Comparison of ENCODE assay signal across 8 cellular contexts in genomic region chr1:213374369-213374768, GRCh38.
A peak's percentile ranks its signal among the peaks of the same experiment; 100 is the strongest.
DNase-seq lines count a peak whose midpoint lies in the region; ATAC-seq, FAIRE-seq and TF ChIP-seq lines count a peak whose summit lies in the region.

No MANE protein-coding gene starts in this region.

- H3K9me3 ChIP-seq in K562 (replicated peaks; ENCODE audit: control insufficient read depth, insufficient read depth, low read depth, low read length): no peaks in the 10 kb centered on the region

- peaks cover 1 to 10% of the 10 kb centered on the region in 2 donors for H3K27me3 Mint-ChIP-seq in T-cell

- no peak overlapping the region for H3K27ac Mint-ChIP-seq in T-cell

- TF ChIP-seq EP300 in K562 (IDR thresholded peaks at IDR 0.05; ENCODE audit: low read length): no peak

- peaks cover 3 to 8% of the 10 kb centered on the region in 2 experiments; a peak in 4 of 5 replicates for H3K27me3 ChIP-seq in K562 (ENCODE audit: control insufficient read depth in 2 of 2, insufficient read depth in 2 of 2, low read length in 2 of 2)

- TF ChIP-seq POLR2A in K562 (conservative IDR thresholded peaks at IDR 0.05): no peak

- no peaks in the 10 kb centered on the region for H3K79me2 ChIP-seq in K562 (ENCODE audit: control insufficient read depth, insufficient read depth, low read length)

- H3K4me2 ChIP-seq in K562 (ENCODE audit: insufficient read depth, low read length): no peak overlapping the region

- H3K4me3 ChIP-seq in K562: no peak overlapping the region

- no peaks in the 10 kb centered on the region for H3K36me3 ChIP-seq in K562 (ENCODE audit: control insufficient read depth, insufficient read depth, low read length)

- POLR2A ChIA-PET in T-cell (lab: Charles Lee): no interaction called here
- POLR2A ChIA-PET in K562 (lab: Yijun Ruan, JAX): no interaction called here

- peak; percentile 73 to 86 for TF ChIP-seq RAD21 in K562 (CRISPR knock-in tag; conservative IDR thresholded peaks at IDR 0.05 in 1 of 2, IDR thresholded peaks at IDR 0.05 in 1 of 2)

- peak overlapping the region; percentile 5; the same call in 1 of the 2 replicates for H2AFZ ChIP-seq in K562 (ENCODE audit: low read depth, low read length)

- H3K27ac ChIP-seq in K562 (ENCODE audit: extremely low read depth, low read depth, low read length): no peak overlapping the region

- peak; percentile 92 for FAIRE-seq in K562 (lab: Jason Lieb, UNC)

- no peaks in the 10 kb centered on the region for H3K4me1 ChIP-seq in K562 (replicated peaks in 1 of 2; ENCODE audit: control insufficient read depth in 2 of 2, insufficient read depth in 2 of 2, low read length in 2 of 2)

- no peaks in the 10 kb centered on the region for H3K9me1 ChIP-seq in K562 (ENCODE audit: control insufficient read depth, insufficient read depth, low read length)

- in situ Hi-C loops in K562 (cut with MboI): no loop called here

- no TSS peak for BruUV-seq in K562 (replicated peaks; lab: Mats Ljungman, UMichigan)

- H4K20me1 ChIP-seq in K562 (replicated peaks; ENCODE audit: control insufficient read depth, insufficient read depth, low read length): no peaks in the 10 kb centered on the region

- H3K9ac ChIP-seq in K562 (ENCODE audit: insufficient read depth in 1 of 2, low read depth in 2 of 2, low read length in 2 of 2): no peak overlapping the region

- H3K9me3 Mint-ChIP-seq in T-cell: no peaks in the 10 kb centered on the region

- ATAC-seq in HG02571 (IDR thresholded peaks at IDR 0.05; ENCODE audit: unreplicated experiment) (peak; percentile 75), T-cell (replicated peaks in 1 of 4) (no peak), K562 (peak; percentile 95)

- intact Hi-C loops in K562 (cut with micrococcal nuclease): loop anchor here (1.0 to 10.0 kb wide), 4 partner anchors 132 to 749 kb away; no protein-coding TSS in a partner anchor

- peak; percentile 79 to 94 (median 89) for TF ChIP-seq CTCF in K562 (IDR thresholded peaks at IDR 0.05 in 2 of 3, conservative IDR thresholded peaks at IDR 0.05 in 1 of 3; ENCODE audit: insufficient read depth in 2 of 3, low read depth in 1 of 3, low read length in 3 of 3)

- CTCF ChIA-PET in T-cell (lab: Charles Lee): no interaction called here
- CTCF ChIA-PET in K562 (lab: Yijun Ruan, JAX; ENCODE audit: low intra/inter-chr PET ratio): no interaction called here

- no peak overlapping the region for H3K4me3 Mint-ChIP-seq in T-cell

- WGBS in K562 (ENCODE audit: insufficient coverage, low coverage, missing lambda C conversion rate): 15% methylated on average over 5 of the region's 5 CpGs

- no peaks in the 10 kb centered on the region for H3K4me1 Mint-ChIP-seq in T-cell

- DNase-seq in NOMO-1 (lab: John Stamatoyannopoulos, UW; ENCODE audit: unreplicated experiment in 2 of 2): peak; percentile 26 to 55
- DNase-seq in NOMO-1 treated with dmso at 0.1 percent for 144 hours (lab: John Stamatoyannopoulos, UW; ENCODE audit: unreplicated experiment): no peak
- peak; percentile 80 for DNase-seq in NCI-H1092 treated with DMSO at 0.1 percent for 48 hours (lab: John Stamatoyannopoulos, UW)
- DNase-seq in T-cell: peak in 31 of 34 experiments; percentile 8 to 56 (median 28)
- peak; percentile 77 to 83 (median 82) for DNase-seq in K562 (ENCODE audit: extremely low read depth in 1 of 4, low spot score in 3 of 4)
- DNase-seq in iris pigment epithelial cell (ENCODE audit: low read depth): peak; percentile 29
- peak; percentile 65 for DNase-seq in stimulated activated CD4-positive, alpha-beta T cell treated with anti-CD3 and anti-CD28 coated beads, Interleukin-4, amount 100 ng/mL, for 1 hour

- no peaks in the 10 kb centered on the region for H3K36me3 Mint-ChIP-seq in T-cell

TF ChIP-seq in K562, 482 proteins besides CTCF, POLR2A, EP300 and RAD21:
- TF ChIP-seq FOXJ2 (tag; IDR thresholded peaks at IDR 0.05) (no peak), DEAF1 (CRISPR knock-in tag; IDR thresholded peaks at IDR 0.05) (peak; percentile 60; the same call in 1 of the 2 replicates), CBX2 (IDR thresholded peaks at IDR 0.05; ENCODE audit: insufficient read depth, low read length, poor library complexity, severe bottlenecking) (no peak), XRCC3 (IDR thresholded peaks at IDR 0.05) (no peak), SNRNP70 (optimal IDR thresholded peaks at IDR 0.05; ENCODE audit: low read depth, low read length) (no peak), KLF16 (IDR thresholded peaks at IDR 0.05) (peak; percentile 43; the same call in 1 of the 2 replicates), ZSCAN29 (IDR thresholded peaks at IDR 0.05) (no peak), TBL1XR1 (IDR thresholded peaks at IDR 0.05; ENCODE audit: low read length in 2 of 2) (no peak), RNF2 (IDR thresholded peaks at IDR 0.05) (no peak), ZNF224 (CRISPR knock-in tag; IDR thresholded peaks at IDR 0.05) (no peak), TEAD2 (tag; IDR thresholded peaks at IDR 0.05) (no peak), NCOA2 (IDR thresholded peaks at IDR 0.05; ENCODE audit: partially characterized antibody in 2 of 2) (no peak), ZNF584 (CRISPR knock-in tag; IDR thresholded peaks at IDR 0.05; ENCODE audit: low read depth) (no peak), ILF3 (IDR thresholded peaks at IDR 0.05; ENCODE audit: borderline replicate concordance) (no peak), TCF7 (IDR thresholded peaks at IDR 0.05; ENCODE audit: borderline replicate concordance) (no peak), HSF4 (CRISPR knock-in tag; IDR thresholded peaks at IDR 0.05; ENCODE audit: borderline replicate concordance) (no peak), ZNF507 (tag; conservative IDR thresholded peaks at IDR 0.05) (no peak), ZBTB7A (IDR thresholded peaks at IDR 0.05; ENCODE audit: borderline replicate concordance, control insufficient read depth, low read depth, low read length) (peak; percentile 85), XRCC5 (IDR thresholded peaks at IDR 0.05; ENCODE audit: low read depth, low read length) (0 out of 2 replicates have a peak, but pooled peaks have one; percentile 56), GTF3C2 (IDR thresholded peaks at IDR 0.05; ENCODE audit: borderline replicate concordance, extremely low read depth, insufficient read length) (no peak), SMC3 (conservative IDR thresholded peaks at IDR 0.05; ENCODE audit: insufficient read depth, low read depth, low read length) (peak; percentile 69), RB1 (IDR thresholded peaks at IDR 0.05; ENCODE audit: low read depth) (peak; percentile 42; the same call in 1 of the 2 replicates), NCOR1 (IDR thresholded peaks at IDR 0.05) (no peak), MAZ (CRISPR knock-in tag; conservative IDR thresholded peaks at IDR 0.05 in 1 of 2, IDR thresholded peaks at IDR 0.05 in 1 of 2) (peak in 1 of 2 experiments; percentile 47; a peak in 1 of 4 replicates), ZNF146 (CRISPR knock-in tag; IDR thresholded peaks at IDR 0.05; ENCODE audit: unreplicated experiment) (no peak), ZNF23 (CRISPR knock-in tag; IDR thresholded peaks at IDR 0.05) (no peak), MED1 (CRISPR knock-in tag; IDR thresholded peaks at IDR 0.05; ENCODE audit: borderline replicate concordance) (no peak), NFE2 (IDR thresholded peaks at IDR 0.05; ENCODE audit: low read depth) (no peak), RFX1 (IDR thresholded peaks at IDR 0.05) (no peak)
TF ChIP-seq in K562: peak in this region for 7.

Comparison
In these comparisons a context has a peak if more than half of its experiments do, and no peak if none do; other contexts are left out.
1. ATAC-seq: peak in HG02571 (single experiment) and K562 (single experiment); none in T-cell (0 of 4).